Comparison of ENCODE assay signal across 7 cellular contexts in the genomic region with DNA sequence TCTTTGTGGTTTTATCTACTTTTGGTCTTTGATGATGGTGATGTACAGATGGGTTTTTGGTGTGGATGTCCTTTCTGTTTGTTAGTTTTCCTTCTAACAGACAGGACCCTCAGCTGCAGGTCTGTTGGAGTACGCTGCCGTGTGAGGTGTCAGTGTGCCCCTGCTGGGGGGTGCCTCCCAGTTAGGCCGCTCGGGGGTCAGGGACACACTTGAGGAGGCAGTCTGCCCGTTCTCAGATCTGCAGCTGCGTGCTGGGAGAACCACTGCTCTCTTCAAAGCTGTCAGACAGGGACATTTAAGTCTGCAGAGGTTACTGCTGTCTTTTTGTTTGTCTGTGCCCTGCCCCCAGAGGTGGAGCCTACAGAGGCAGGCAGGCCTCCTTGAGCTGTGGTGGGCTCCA.
DNase-seq lines count a peak whose midpoint lies in the region; ATAC-seq and TF ChIP-seq lines count a peak whose summit lies in the region.
"Not testable (repeated sequence)": the region's sequence is repeated elsewhere in the genome, so short reads cannot be mapped to it uniquely, and the experiment has no call there.

No MANE protein-coding gene starts in this region.

- 0 out of 2 replicates have a peak overlapping the region, but pooled peaks have one; percentile 27 for H3K27ac ChIP-seq in GM23338 (ENCODE audit: low read depth)
- not testable (repeated sequence) for H3K27ac ChIP-seq in HUES48 (ENCODE audit: low read depth, low read length); ectodermal cell (ENCODE audit: insufficient read depth, low read depth, low read length, poor library complexity, severe bottlenecking)
- H3K27ac ChIP-seq in SJCRH30, result peak overlapping the region; percentile 52; the same call in 1 of the 2 replicates

- not testable (repeated sequence) for H3K27me3 ChIP-seq in GM23338 (ENCODE audit: insufficient read depth); HUES48 (ENCODE audit: control insufficient read depth, insufficient read depth, low read length); SJCRH30; ectodermal cell (ENCODE audit: control insufficient read depth, insufficient read depth, low read length, poor library complexity, severe bottlenecking)

- H3K36me3 Mint-ChIP-seq in GM23338 (ENCODE audit: low read depth); mesothelial cell of epicardium; osteocyte (ENCODE audit: unreplicated experiment); type B pancreatic cell: not testable (repeated sequence)

- not testable (repeated sequence) for H3K9ac ChIP-seq in HUES48 (ENCODE audit: low read depth, low read length)

- not testable (repeated sequence) for TF ChIP-seq CTCF in GM23338 (conservative IDR thresholded peaks at IDR 0.05; ENCODE audit: low read depth in 2 of 2); mesothelial cell of epicardium (IDR thresholded peaks at IDR 0.05; ENCODE audit: unreplicated experiment); osteocyte (IDR thresholded peaks at IDR 0.05); type B pancreatic cell (conservative IDR thresholded peaks at IDR 0.05)

- not testable (repeated sequence) for H3K4me2 ChIP-seq in GM23338

- ATAC-seq in GM23338, result not testable (repeated sequence)

- not testable (repeated sequence) for H3K27ac Mint-ChIP-seq in GM23338; mesothelial cell of epicardium; osteocyte (ENCODE audit: unreplicated experiment)
- peak overlapping the region; percentile 95 for H3K27ac Mint-ChIP-seq in type B pancreatic cell

- H2AFZ ChIP-seq in GM23338, result not testable (repeated sequence)

- H3K4me1 Mint-ChIP-seq in GM23338; mesothelial cell of epicardium; osteocyte (ENCODE audit: unreplicated experiment); type B pancreatic cell (ENCODE audit: unreplicated experiment): not testable (repeated sequence)

- not testable (repeated sequence) for DNase-seq in GM23338 (ENCODE audit: low spot score); SJCRH30; mesothelial cell of epicardium (ENCODE audit: low spot score in 2 of 2, unreplicated experiment in 2 of 2); osteocyte (ENCODE audit: extremely low spot score, unreplicated experiment); type B pancreatic cell (ENCODE audit: extremely low spot score, unreplicated experiment)

- H3K27me3 Mint-ChIP-seq in GM23338 (ENCODE audit: insufficient read depth, low read depth, poor library complexity); mesothelial cell of epicardium (ENCODE audit: low read depth); osteocyte (ENCODE audit: unreplicated experiment); type B pancreatic cell: not testable (repeated sequence)

- not testable (repeated sequence) for H3K4me1 ChIP-seq in GM23338 (ENCODE audit: insufficient read depth); HUES48 (ENCODE audit: control insufficient read depth, insufficient read depth, low read length); SJCRH30; ectodermal cell (ENCODE audit: control insufficient read depth, insufficient read depth, low read length)

- H4K20me1 ChIP-seq in GM23338 (replicated peaks; ENCODE audit: insufficient read depth), result not testable (repeated sequence)

- 9 to 16% methylated on average over 5 of the region's 6 CpGs for WGBS in ectodermal cell, 2 experiments

- not testable (repeated sequence) for H3F3A ChIP-seq in GM23338 (replicated peaks; ENCODE audit: low read depth)

- H3K9me3 Mint-ChIP-seq in GM23338; mesothelial cell of epicardium; osteocyte (ENCODE audit: unreplicated experiment); type B pancreatic cell: not testable (repeated sequence)

- H3K4me3 ChIP-seq in GM23338, result peak overlapping the region; percentile 53
- H3K4me3 ChIP-seq in HUES48 (ENCODE audit: low read depth, low read length), result peak overlapping the region; percentile 75; the same call in 1 of the 2 replicates
- peak overlapping the region; percentile 63 for H3K4me3 ChIP-seq in SJCRH30
- H3K4me3 ChIP-seq in ectodermal cell (ENCODE audit: insufficient read depth, low read depth, low read length), result peak overlapping the region; percentile 49

- H3K79me2 ChIP-seq in GM23338 (replicated peaks; ENCODE audit: insufficient read depth), result peaks cover 18% of the 10 kb centered on the region

- not testable (repeated sequence) for H3K36me3 ChIP-seq in GM23338 (ENCODE audit: insufficient read depth); HUES48 (ENCODE audit: control insufficient read depth, insufficient read depth, low read length); SJCRH30; ectodermal cell (ENCODE audit: control insufficient read depth, insufficient read depth, low read length)

- H3K4me3 Mint-ChIP-seq in GM23338, result not testable (repeated sequence)
- H3K4me3 Mint-ChIP-seq in mesothelial cell of epicardium (peak overlapping the region; percentile 74), osteocyte (ENCODE audit: unreplicated experiment) (peak overlapping the region; percentile 75), type B pancreatic cell (peak overlapping the region; percentile 85)

- not testable (repeated sequence) for H3K9me3 ChIP-seq in HUES48 (ENCODE audit: control insufficient read depth, insufficient read depth, low read length); SJCRH30 (replicated peaks); ectodermal cell (ENCODE audit: control insufficient read depth, low read length)

- not testable (repeated sequence) for H3K9me2 ChIP-seq in GM23338 (ENCODE audit: insufficient read depth)
